Comparison of ENCODE assay signal across 1 cellular context in the genomic region with DNA sequence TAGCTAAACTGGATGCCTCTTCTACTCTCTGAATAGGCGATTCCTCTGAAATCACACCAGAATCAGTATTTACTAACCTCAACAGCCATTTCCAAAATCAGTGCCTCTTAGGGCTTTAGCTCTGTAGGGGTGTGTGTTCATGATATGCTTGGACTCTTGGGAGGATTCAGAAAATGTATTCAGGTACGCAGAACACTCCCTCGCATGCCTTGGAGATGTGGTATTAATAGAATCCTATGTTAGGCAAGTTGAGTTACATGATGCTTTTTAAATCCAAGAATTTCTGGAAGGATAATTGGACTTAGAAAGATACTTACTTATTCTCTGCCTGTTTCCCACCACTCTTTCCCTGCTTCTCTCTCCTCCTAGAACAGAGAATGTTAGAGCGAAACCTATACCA.
TF ChIP-seq lines count a peak whose summit lies in the region.

No MANE protein-coding gene starts in this region.

TF ChIP-seq in GM23338, 12 proteins besides CTCF, POLR2A, EP300 and RAD21:
- TF ChIP-seq EZH2 (IDR thresholded peaks at IDR 0.05; ENCODE audit: low read depth, unreplicated experiment) (no peak), EZH2phosphoT487 (IDR thresholded peaks at IDR 0.05; ENCODE audit: unreplicated experiment) (no peak), CREB1 (CRISPR knock-in tag; IDR thresholded peaks at IDR 0.05; ENCODE audit: low read depth) (no peak), REST (IDR thresholded peaks at IDR 0.05; ENCODE audit: unreplicated experiment) (no peak)
TF ChIP-seq in GM23338: peak in this region for 0.
